In the genomic region with DNA sequence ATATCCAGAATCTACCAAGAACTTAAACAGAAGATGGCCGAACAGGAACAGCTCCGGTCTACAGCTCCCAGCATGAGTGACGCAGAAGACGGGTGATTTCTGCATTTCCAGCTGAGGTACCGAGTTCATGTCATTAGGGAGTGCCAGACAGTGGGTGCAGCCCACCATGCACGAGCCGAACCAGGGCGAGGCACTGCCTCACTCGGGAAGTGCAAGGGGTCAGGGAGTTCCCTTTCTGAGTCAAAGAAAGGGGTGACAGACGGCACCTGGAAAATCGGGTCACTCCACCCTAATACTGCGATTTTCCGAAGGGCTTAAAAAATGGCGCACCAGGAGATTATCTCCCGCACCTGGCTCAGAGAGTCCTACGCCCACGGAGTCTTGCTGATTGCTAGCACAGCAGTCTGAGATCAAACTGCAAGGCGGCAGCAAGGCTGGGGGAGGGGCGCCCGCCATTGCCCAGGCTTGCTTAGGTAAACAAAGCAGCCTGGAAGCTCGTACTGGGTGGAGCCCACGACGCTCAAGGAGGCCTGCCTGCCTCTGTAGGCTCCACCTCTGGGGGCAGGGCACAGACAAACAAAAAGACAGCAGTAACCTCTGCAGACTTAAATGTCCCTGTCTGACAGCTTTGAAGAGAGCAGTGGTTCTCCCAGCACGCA, we compare ENCODE assay signal across 7 cellular contexts.
DNase-seq lines count a peak whose midpoint lies in the region; ATAC-seq, FAIRE-seq and TF ChIP-seq lines count a peak whose summit lies in the region.
"Not testable (repeated sequence)": the region's sequence is repeated elsewhere in the genome, so short reads cannot be mapped to it uniquely, and the experiment has no call there.

No MANE protein-coding gene starts in this region.

- not testable (repeated sequence) for H2AFZ ChIP-seq in HepG2 (ENCODE audit: low read length)

- not testable (repeated sequence) for H4K20me1 ChIP-seq in HepG2 (ENCODE audit: insufficient read depth, low read length)

- H3K4me1 ChIP-seq in HUES6 (ENCODE audit: control insufficient read depth, insufficient read depth, low read length); colonic mucosa; HepG2 (ENCODE audit: insufficient read depth, low read length): not testable (repeated sequence)

- peak; percentile 34 for DNase-seq in DMS153 (lab: John Stamatoyannopoulos, UW)
- peak; percentile 16 for DNase-seq in NCI-H2029 treated with DMSO at 0.1 percent for 48 hours (lab: John Stamatoyannopoulos, UW)
- peak; percentile 67 to 76 for DNase-seq in NCI-H526 (lab: John Stamatoyannopoulos, UW)
- peak; percentile 53 to 72 for DNase-seq in SHP77 (lab: John Stamatoyannopoulos, UW)
- DNase-seq in colonic mucosa, result peak; percentile 62
- DNase-seq in HepG2 (ENCODE audit: low spot score), result not testable (repeated sequence)

- H3K27me3 ChIP-seq in HUES6 (ENCODE audit: control insufficient read depth, insufficient read depth, low read length); colonic mucosa; HepG2 (ENCODE audit: control insufficient read depth in 1 of 2, insufficient read depth in 2 of 2, low read length in 2 of 2): not testable (repeated sequence)

- CTCF ChIA-PET in HepG2 (lab: Yijun Ruan, JAX; ENCODE audit: low intra/inter-chr PET ratio, low total read pairs), result not testable (repeated sequence)

- H3K9ac ChIP-seq in HUES6 (ENCODE audit: low read length), result peak overlapping the region; percentile 83
- peak overlapping the region in 1 of 2 donors; percentile 0 for H3K9ac ChIP-seq in colonic mucosa (ENCODE audit: low read depth in 2 of 2, low read length in 2 of 2)
- not testable (repeated sequence) for H3K9ac ChIP-seq in HepG2 (ENCODE audit: insufficient read depth, low read depth, low read length)

- not testable (repeated sequence) for H3K9me3 ChIP-seq in HUES6 (ENCODE audit: control insufficient read depth, insufficient read depth, low read depth, low read length); colonic mucosa; HepG2 (ENCODE audit: low read length)

- intact Hi-C loops in colonic mucosa (cut with DNase I); HepG2 (cut with micrococcal nuclease; ENCODE audit: unreplicated experiment): not testable (repeated sequence)

- POLR2A ChIA-PET in HepG2 (lab: Yijun Ruan, JAX), result not testable (repeated sequence)

- not testable (repeated sequence) for TF ChIP-seq CTCF in colonic mucosa (IDR thresholded peaks at IDR 0.05); HepG2 (CRISPR knock-in tag; IDR thresholded peaks at IDR 0.05)

- H3K4me3 ChIP-seq in HUES6 (ENCODE audit: low read depth, low read length), result peak overlapping the region; percentile 58
- peak overlapping the region; percentile 33 for H3K4me3 ChIP-seq in colonic mucosa
- peak overlapping the region; percentile 12 to 51 (median 50); a peak in 4 of 6 replicates for H3K4me3 ChIP-seq in HepG2 (replicated peaks in 1 of 3; ENCODE audit: insufficient read depth in 1 of 3, low read depth in 2 of 3, low read length in 3 of 3)

- in situ Hi-C loops in HepG2 (cut with HindIII; ENCODE audit: extremely low pct_ligation_motif_present, low pct_unique_long_range_greater_than_20kb), result loop anchor here (25.0 kb wide), 1 partner anchor 490 kb away; no protein-coding TSS in a partner anchor

- FAIRE-seq in HepG2 (lab: Jason Lieb, UNC), result not testable (repeated sequence)

- not testable (repeated sequence) for TF ChIP-seq EP300 in HepG2 (IDR thresholded peaks at IDR 0.05; ENCODE audit: low read depth in 2 of 2, low read length in 2 of 2); HepG2 (CRISPR knock-in tag; IDR thresholded peaks at IDR 0.05; ENCODE audit: borderline replicate concordance)

- H3K4me2 ChIP-seq in HepG2 (ENCODE audit: low read depth, low read length), result peak overlapping the region; percentile 61

- H3K27ac ChIP-seq in HUES6 (ENCODE audit: low read depth, low read length) (peak overlapping the region; percentile 52; the same call in 1 of the 2 replicates), colonic mucosa (peak overlapping the region; percentile 86)
- H3K27ac ChIP-seq in HepG2 (ENCODE audit: extremely low read length, insufficient read depth, low read length), result not testable (repeated sequence)

- TF ChIP-seq RAD21 in HepG2 (CRISPR knock-in tag; IDR thresholded peaks at IDR 0.05), result not testable (repeated sequence)

- not testable (repeated sequence) for TF ChIP-seq POLR2A in HepG2 (IDR thresholded peaks at IDR 0.05; ENCODE audit: insufficient read depth in 1 of 2, low read depth in 2 of 2, low read length in 2 of 2)

- H3K36me3 ChIP-seq in HUES6 (ENCODE audit: control insufficient read depth, insufficient read depth, low read length); colonic mucosa; HepG2 (replicated peaks in 1 of 2; ENCODE audit: control insufficient read depth in 1 of 2, insufficient read depth in 2 of 2, low read length in 2 of 2): not testable (repeated sequence)

- not testable (repeated sequence) for BruUV-seq in HepG2 (replicated peaks; lab: Mats Ljungman, UMichigan)

- peak; percentile 56 for ATAC-seq in HepG2

- H3K79me2 ChIP-seq in HepG2 (ENCODE audit: insufficient read depth, low read length), result not testable (repeated sequence)

- 9% methylated on average over 16 of the region's 24 CpGs for WGBS in HepG2 (ENCODE audit: low lambda C conversion rate)

TF ChIP-seq in HepG2, 621 proteins besides CTCF, POLR2A, EP300 and RAD21 (continues in another document):
- TF ChIP-seq, protein P1, sequence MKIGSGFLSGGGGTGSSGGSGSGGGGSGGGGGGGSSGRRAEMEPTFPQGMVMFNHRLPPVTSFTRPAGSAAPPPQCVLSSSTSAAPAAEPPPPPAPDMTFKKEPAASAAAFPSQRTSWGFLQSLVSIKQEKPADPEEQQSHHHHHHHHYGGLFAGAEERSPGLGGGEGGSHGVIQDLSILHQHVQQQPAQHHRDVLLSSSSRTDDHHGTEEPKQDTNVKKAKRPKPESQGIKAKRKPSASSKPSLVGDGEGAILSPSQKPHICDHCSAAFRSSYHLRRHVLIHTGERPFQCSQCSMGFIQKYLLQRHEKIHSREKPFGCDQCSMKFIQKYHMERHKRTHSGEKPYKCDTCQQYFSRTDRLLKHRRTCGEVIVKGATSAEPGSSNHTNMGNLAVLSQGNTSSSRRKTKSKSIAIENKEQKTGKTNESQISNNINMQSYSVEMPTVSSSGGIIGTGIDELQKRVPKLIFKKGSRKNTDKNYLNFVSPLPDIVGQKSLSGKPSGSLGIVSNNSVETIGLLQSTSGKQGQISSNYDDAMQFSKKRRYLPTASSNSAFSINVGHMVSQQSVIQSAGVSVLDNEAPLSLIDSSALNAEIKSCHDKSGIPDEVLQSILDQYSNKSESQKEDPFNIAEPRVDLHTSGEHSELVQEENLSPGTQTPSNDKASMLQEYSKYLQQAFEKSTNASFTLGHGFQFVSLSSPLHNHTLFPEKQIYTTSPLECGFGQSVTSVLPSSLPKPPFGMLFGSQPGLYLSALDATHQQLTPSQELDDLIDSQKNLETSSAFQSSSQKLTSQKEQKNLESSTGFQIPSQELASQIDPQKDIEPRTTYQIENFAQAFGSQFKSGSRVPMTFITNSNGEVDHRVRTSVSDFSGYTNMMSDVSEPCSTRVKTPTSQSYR (CRISPR knock-in tag; IDR thresholded peaks at IDR 0.05; ENCODE audit: borderline replicate concordance), result peak; percentile 82
- TF ChIP-seq, protein P2, sequence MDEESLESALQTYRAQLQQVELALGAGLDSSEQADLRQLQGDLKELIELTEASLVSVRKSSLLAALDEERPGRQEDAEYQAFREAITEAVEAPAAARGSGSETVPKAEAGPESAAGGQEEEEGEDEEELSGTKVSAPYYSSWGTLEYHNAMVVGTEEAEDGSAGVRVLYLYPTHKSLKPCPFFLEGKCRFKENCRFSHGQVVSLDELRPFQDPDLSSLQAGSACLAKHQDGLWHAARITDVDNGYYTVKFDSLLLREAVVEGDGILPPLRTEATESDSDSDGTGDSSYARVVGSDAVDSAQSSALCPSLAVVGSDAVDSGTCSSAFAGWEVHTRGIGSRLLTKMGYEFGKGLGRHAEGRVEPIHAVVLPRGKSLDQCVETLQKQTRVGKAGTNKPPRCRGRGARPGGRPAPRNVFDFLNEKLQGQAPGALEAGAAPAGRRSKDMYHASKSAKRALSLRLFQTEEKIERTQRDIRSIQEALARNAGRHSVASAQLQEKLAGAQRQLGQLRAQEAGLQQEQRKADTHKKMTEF (CRISPR knock-in tag; IDR thresholded peaks at IDR 0.05), result peak; percentile 45; the same call in 1 of the 2 replicates
- TF ChIP-seq FOXA3 (CRISPR knock-in tag; IDR thresholded peaks at IDR 0.05) (peak; percentile 65; the same call in 1 of the 2 replicates), ZNF709 (CRISPR knock-in tag; IDR thresholded peaks at IDR 0.05) (0 out of 2 replicates have a peak, but pooled peaks have one; percentile 33)
- TF ChIP-seq, protein P3, sequence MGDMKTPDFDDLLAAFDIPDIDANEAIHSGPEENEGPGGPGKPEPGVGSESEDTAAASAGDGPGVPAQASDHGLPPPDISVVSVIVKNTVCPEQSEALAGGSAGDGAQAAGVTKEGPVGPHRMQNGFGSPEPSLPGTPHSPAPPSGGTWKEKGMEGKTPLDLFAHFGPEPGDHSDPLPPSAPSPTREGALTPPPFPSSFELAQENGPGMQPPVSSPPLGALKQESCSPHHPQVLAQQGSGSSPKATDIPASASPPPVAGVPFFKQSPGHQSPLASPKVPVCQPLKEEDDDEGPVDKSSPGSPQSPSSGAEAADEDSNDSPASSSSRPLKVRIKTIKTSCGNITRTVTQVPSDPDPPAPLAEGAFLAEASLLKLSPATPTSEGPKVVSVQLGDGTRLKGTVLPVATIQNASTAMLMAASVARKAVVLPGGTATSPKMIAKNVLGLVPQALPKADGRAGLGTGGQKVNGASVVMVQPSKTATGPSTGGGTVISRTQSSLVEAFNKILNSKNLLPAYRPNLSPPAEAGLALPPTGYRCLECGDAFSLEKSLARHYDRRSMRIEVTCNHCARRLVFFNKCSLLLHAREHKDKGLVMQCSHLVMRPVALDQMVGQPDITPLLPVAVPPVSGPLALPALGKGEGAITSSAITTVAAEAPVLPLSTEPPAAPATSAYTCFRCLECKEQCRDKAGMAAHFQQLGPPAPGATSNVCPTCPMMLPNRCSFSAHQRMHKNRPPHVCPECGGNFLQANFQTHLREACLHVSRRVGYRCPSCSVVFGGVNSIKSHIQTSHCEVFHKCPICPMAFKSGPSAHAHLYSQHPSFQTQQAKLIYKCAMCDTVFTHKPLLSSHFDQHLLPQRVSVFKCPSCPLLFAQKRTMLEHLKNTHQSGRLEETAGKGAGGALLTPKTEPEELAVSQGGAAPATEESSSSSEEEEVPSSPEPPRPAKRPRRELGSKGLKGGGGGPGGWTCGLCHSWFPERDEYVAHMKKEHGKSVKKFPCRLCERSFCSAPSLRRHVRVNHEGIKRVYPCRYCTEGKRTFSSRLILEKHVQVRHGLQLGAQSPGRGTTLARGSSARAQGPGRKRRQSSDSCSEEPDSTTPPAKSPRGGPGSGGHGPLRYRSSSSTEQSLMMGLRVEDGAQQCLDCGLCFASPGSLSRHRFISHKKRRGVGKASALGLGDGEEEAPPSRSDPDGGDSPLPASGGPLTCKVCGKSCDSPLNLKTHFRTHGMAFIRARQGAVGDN (CRISPR knock-in tag; IDR thresholded peaks at IDR 0.05), result peak; percentile 36; the same call in 1 of the 2 replicates
